23 cellular contexts compared by ENCODE assay signal in genomic region chr5:132110930-132111329, GRCh38. TPM values are rescaled to one million over a fixed set of nuclear protein-coding genes. Genes with fewer than 3 reads are reported as not detected.
DNase-seq lines count a peak whose midpoint lies in the region; ATAC-seq and TF ChIP-seq lines count a peak whose summit lies in the region.
"Had no signal": no experiment of that assay in that cellular context is flagged by ENCODE, and none has a peak within 500 bp of the region (broad histone marks: within the 10 kb centered on the region; RNA-seq: fewer than 3 reads in every experiment).

No MANE protein-coding gene starts in this region.

- CTCF ChIA-PET in activated naive CD4-positive, alpha-beta T cell treated with anti-CD3 and anti-CD28 coated beads, Interleukin-2, amount 10 ng/mL, durations not matched to agents 7 days and 5 days (lab: Charles Lee), result no interaction called here
- CTCF ChIA-PET in activated CD4-positive, alpha-beta memory T cell treated with anti-CD3 and anti-CD28 coated beads, Interleukin-2, amount 10 ng/mL, durations not matched to agents 7 days and 5 days (lab: Charles Lee), result interaction anchor here (0.8 to 1.8 kb wide), 4 partner anchors 38 to 70 kb away, joined by 3 to 7 read pairs (median 3); partner anchors contain the start of gene CSF2

- H3K4me3 ChIP-seq in fibroblast of lung (replicated peaks in 1 of 4; ENCODE audit: control extremely low read depth in 1 of 4, insufficient read depth in 1 of 4, low read depth in 3 of 4, low read length in 4 of 4) (no peak overlapping the region), smooth muscle cell (no peak overlapping the region), MG63 (no peak overlapping the region)
- H3K4me3 ChIP-seq: gastrocnemius medialis, spleen had no signal

- peak; percentile 58 for ATAC-seq in stimulated activated naive CD8-positive, alpha-beta T cell treated with anti-CD3 and anti-CD28 coated beads, Interleukin-15, amount 100 ng/mL, for 72 hours
- ATAC-seq in HG03039 (IDR thresholded peaks at IDR 0.05; ENCODE audit: unreplicated experiment), result no peak
- ATAC-seq: gastrocnemius medialis, HCT116, left cardiac atrium had no signal

- no peaks in the 10 kb centered on the region for H3F3A ChIP-seq in smooth muscle cell (ENCODE audit: low read depth)

- peaks cover 76% of the 10 kb centered on the region for H3K4me1 Mint-ChIP-seq in activated naive CD4-positive, alpha-beta T cell treated with anti-CD3 and anti-CD28 coated beads, Interleukin-2, amount 10 ng/mL, durations not matched to agents 7 days and 5 days
- H3K4me1 Mint-ChIP-seq in activated CD4-positive, alpha-beta memory T cell treated with anti-CD3 and anti-CD28 coated beads, Interleukin-2, amount 10 ng/mL, durations not matched to agents 7 days and 5 days, result peaks cover 82% of the 10 kb centered on the region
- H3K4me1 Mint-ChIP-seq in stimulated activated naive CD8-positive, alpha-beta T cell treated with anti-CD3 and anti-CD28 coated beads, Interleukin-15, amount 100 ng/mL, for 72 hours, result peaks cover 63% of the 10 kb centered on the region

- H3K9me3 ChIP-seq in fibroblast of lung (ENCODE audit: control insufficient read depth, insufficient read depth, low read depth, low read length) (no peaks in the 10 kb centered on the region), smooth muscle cell (replicated peaks; ENCODE audit: low read depth) (no peaks in the 10 kb centered on the region), MG63 (peaks cover 4% of the 10 kb centered on the region)
- H3K9me3 ChIP-seq: gastrocnemius medialis had no signal

- TF ChIP-seq CTCF in fibroblast of lung (conservative IDR thresholded peaks at IDR 0.05 in 1 of 2, IDR thresholded peaks at IDR 0.05 in 1 of 2; ENCODE audit: low read depth in 1 of 2, low read length in 2 of 2) (no peak), smooth muscle cell (IDR thresholded peaks at IDR 0.05; ENCODE audit: borderline replicate concordance, insufficient read depth, poor library complexity, severe bottlenecking) (no peak)

- peak overlapping the region; percentile 60 for H3K27ac Mint-ChIP-seq in activated naive CD4-positive, alpha-beta T cell treated with anti-CD3 and anti-CD28 coated beads, Interleukin-2, amount 10 ng/mL, durations not matched to agents 7 days and 5 days
- H3K27ac Mint-ChIP-seq in activated CD4-positive, alpha-beta memory T cell treated with anti-CD3 and anti-CD28 coated beads, Interleukin-2, amount 10 ng/mL, durations not matched to agents 7 days and 5 days, result peak overlapping the region; percentile 78
- H3K27ac Mint-ChIP-seq in stimulated activated naive CD8-positive, alpha-beta T cell treated with anti-CD3 and anti-CD28 coated beads, Interleukin-15, amount 100 ng/mL, for 72 hours, result peak overlapping the region; percentile 34 to 49

- H3K79me2 ChIP-seq in fibroblast of lung (ENCODE audit: control insufficient read depth, insufficient read depth, low read length) (no peaks in the 10 kb centered on the region), smooth muscle cell (ENCODE audit: low read depth) (no peaks in the 10 kb centered on the region)

- H3K4me1 ChIP-seq in fibroblast of lung (ENCODE audit: control insufficient read depth, extremely low read depth, insufficient read depth, low read length) (no peaks in the 10 kb centered on the region), smooth muscle cell (ENCODE audit: low read depth) (no peaks in the 10 kb centered on the region)
- H3K4me1 ChIP-seq: gastrocnemius medialis had no signal

- H3K27me3 ChIP-seq in fibroblast of lung (ENCODE audit: control insufficient read depth, insufficient read depth, low read length), result no peaks in the 10 kb centered on the region
- no peaks in the 10 kb centered on the region for H3K27me3 ChIP-seq in smooth muscle cell (ENCODE audit: low read depth)
- no peaks in the 10 kb centered on the region for H3K27me3 ChIP-seq in MG63
- H3K27me3 ChIP-seq: gastrocnemius medialis, spleen had no signal

- H3K27me3 Mint-ChIP-seq in activated naive CD4-positive, alpha-beta T cell treated with anti-CD3 and anti-CD28 coated beads, Interleukin-2, amount 10 ng/mL, durations not matched to agents 7 days and 5 days, result no peaks in the 10 kb centered on the region
- H3K27me3 Mint-ChIP-seq in activated CD4-positive, alpha-beta memory T cell treated with anti-CD3 and anti-CD28 coated beads, Interleukin-2, amount 10 ng/mL, durations not matched to agents 7 days and 5 days, result no peaks in the 10 kb centered on the region
- no peaks in the 10 kb centered on the region for H3K27me3 Mint-ChIP-seq in stimulated activated naive CD8-positive, alpha-beta T cell treated with anti-CD3 and anti-CD28 coated beads, Interleukin-15, amount 100 ng/mL, for 72 hours

- H2AFZ ChIP-seq in fibroblast of lung (ENCODE audit: low read length), result peak overlapping the region; percentile 46
- H2AFZ ChIP-seq in smooth muscle cell (ENCODE audit: low read depth), result no peak overlapping the region

- H3K9me3 Mint-ChIP-seq in activated naive CD4-positive, alpha-beta T cell treated with anti-CD3 and anti-CD28 coated beads, Interleukin-2, amount 10 ng/mL, durations not matched to agents 7 days and 5 days, result peaks cover 24% of the 10 kb centered on the region
- peaks cover 19% of the 10 kb centered on the region for H3K9me3 Mint-ChIP-seq in activated CD4-positive, alpha-beta memory T cell treated with anti-CD3 and anti-CD28 coated beads, Interleukin-2, amount 10 ng/mL, durations not matched to agents 7 days and 5 days
- peaks cover 0 to 6% of the 10 kb centered on the region in 2 donors for H3K9me3 Mint-ChIP-seq in stimulated activated naive CD8-positive, alpha-beta T cell treated with anti-CD3 and anti-CD28 coated beads, Interleukin-15, amount 100 ng/mL, for 72 hours

- no peaks in the 10 kb centered on the region for H4K20me1 ChIP-seq in fibroblast of lung (ENCODE audit: control insufficient read depth, extremely low read depth, insufficient read depth, low read length)
- no peaks in the 10 kb centered on the region for H4K20me1 ChIP-seq in smooth muscle cell (ENCODE audit: low read depth)

- POLR2A ChIA-PET in activated CD4-positive, alpha-beta memory T cell treated with anti-CD3 and anti-CD28 coated beads, Interleukin-2, amount 10 ng/mL, durations not matched to agents 7 days and 5 days (lab: Charles Lee), result interaction anchor here (1.2 to 2.8 kb wide), 2 partner anchors 9 to 11 kb away, joined by 5 to 10 read pairs; no protein-coding TSS in a partner anchor

- H3K4me2 ChIP-seq in fibroblast of lung (ENCODE audit: extremely low read depth, insufficient read depth, low read length) (no peak overlapping the region), smooth muscle cell (no peak overlapping the region)

- H3K36me3 Mint-ChIP-seq in activated naive CD4-positive, alpha-beta T cell treated with anti-CD3 and anti-CD28 coated beads, Interleukin-2, amount 10 ng/mL, durations not matched to agents 7 days and 5 days, result peaks cover 27% of the 10 kb centered on the region
- peaks cover 34% of the 10 kb centered on the region for H3K36me3 Mint-ChIP-seq in activated CD4-positive, alpha-beta memory T cell treated with anti-CD3 and anti-CD28 coated beads, Interleukin-2, amount 10 ng/mL, durations not matched to agents 7 days and 5 days (ENCODE audit: low read depth)

- H3K36me3 ChIP-seq in fibroblast of lung (ENCODE audit: control insufficient read depth, insufficient read depth, low read length), result no peaks in the 10 kb centered on the region
- H3K36me3 ChIP-seq in smooth muscle cell (ENCODE audit: low read depth), result no peaks in the 10 kb centered on the region
- no peaks in the 10 kb centered on the region for H3K36me3 ChIP-seq in MG63
- H3K36me3 ChIP-seq: gastrocnemius medialis, spleen had no signal

- no peak for DNase-seq in activated naive CD4-positive, alpha-beta T cell treated with anti-CD3 and anti-CD28 coated beads, Interleukin-2, amount 10 ng/mL, durations not matched to agents 7 days and 5 days
- no peak for DNase-seq in activated naive CD4-positive, alpha-beta T cell (lab: John Stamatoyannopoulos, UW)
- no peak for DNase-seq in activated CD4-positive, alpha-beta memory T cell treated with anti-CD3 and anti-CD28 coated beads, Interleukin-2, amount 10 ng/mL, durations not matched to agents 7 days and 5 days
- peak in 1 of 2 donors; percentile 93 for DNase-seq in fibroblast of lung (ENCODE audit: low read depth in 2 of 2)
- no peak for DNase-seq in stimulated activated naive CD8-positive, alpha-beta T cell treated with anti-CD3 and anti-CD28 coated beads, Interleukin-15, amount 100 ng/mL, for 72 hours
- DNase-seq in smooth muscle cell (lab: John Stamatoyannopoulos, UW; ENCODE audit: unreplicated experiment), result no peak
- no peak for DNase-seq in MG63
- DNase-seq: dermis blood vessel endothelial cell, gastrocnemius medialis, KBM-7, left cardiac atrium, NCI-H1048, NCI-H2081, RPMI8226, spleen, trophoblast cell had no signal

- H3K9ac ChIP-seq in fibroblast of lung (ENCODE audit: insufficient read depth, low read length) (no peak overlapping the region), smooth muscle cell (ENCODE audit: low read depth) (no peak overlapping the region)

- peak overlapping the region; percentile 0 for H3K4me3 Mint-ChIP-seq in activated naive CD4-positive, alpha-beta T cell treated with anti-CD3 and anti-CD28 coated beads, Interleukin-2, amount 10 ng/mL, durations not matched to agents 7 days and 5 days
- peak overlapping the region; percentile 22 for H3K4me3 Mint-ChIP-seq in activated CD4-positive, alpha-beta memory T cell treated with anti-CD3 and anti-CD28 coated beads, Interleukin-2, amount 10 ng/mL, durations not matched to agents 7 days and 5 days
- peak overlapping the region; percentile 58 to 64 for H3K4me3 Mint-ChIP-seq in stimulated activated naive CD8-positive, alpha-beta T cell treated with anti-CD3 and anti-CD28 coated beads, Interleukin-15, amount 100 ng/mL, for 72 hours

- H3K27ac ChIP-seq in fibroblast of lung (ENCODE audit: insufficient read depth, low read length) (no peak overlapping the region), smooth muscle cell (ENCODE audit: low read depth) (no peak overlapping the region)
- H3K27ac ChIP-seq: gastrocnemius medialis had no signal

RNA-seq across cellular contexts. Expression of gene CSF2, which starts 37.3 kb away (rescaled TPM):
- 10 to 100 TPM; 30.8 to 32.7 TPM for total RNA-seq in activated CD4-positive, alpha-beta memory T cell treated with anti-CD3 and anti-CD28 coated beads, Interleukin-2, amount 10 ng/mL, durations not matched to agents 7 days and 5 days
- 0.51 and 0.66 TPM in 2 replicates for total RNA-seq in fibroblast of lung
- polyA plus RNA-seq in fibroblast of lung, result 0.09 and 0.71 TPM in 2 replicates
- polyA plus RNA-seq in fibroblast of lung (2012), result 0.17 and 0.56 TPM in 2 replicates
- polyA minus RNA-seq in fibroblast of lung (ENCODE audit: low replicate concordance), result not detected in 2 replicates
- total RNA-seq in smooth muscle cell, result not detected in 2 replicates
- not detected in 2 replicates for polyA plus RNA-seq in smooth muscle cell
- total RNA-seq in MG63 (2014; rRNA removed; shearing (Covaris generic); ENCODE audit: low replicate concordance), result not detected in 2 replicates
- total RNA-seq: bronchial epithelial cell, gastrocnemius medialis, left cardiac atrium, mesenteric fat pad, NCI-H460, pulmonary artery endothelial cell, spleen had no signal
- polyA plus RNA-seq: neural cell, spleen had no signal

RNA-seq across cellular contexts. Expression of gene IL3, which starts 50.5 kb away (rescaled TPM):
- total RNA-seq in activated CD4-positive, alpha-beta memory T cell treated with anti-CD3 and anti-CD28 coated beads, Interleukin-2, amount 10 ng/mL, durations not matched to agents 7 days and 5 days, result 1 to 10 TPM; 1.4 to 1.6 TPM
- total RNA-seq in fibroblast of lung (not detected in 2 replicates), smooth muscle cell (not detected in 2 replicates)
- polyA plus RNA-seq in fibroblast of lung (not detected in 2 replicates), smooth muscle cell (not detected in 2 replicates)
- not detected in 2 replicates for polyA plus RNA-seq in fibroblast of lung (2012)
- polyA minus RNA-seq in fibroblast of lung (ENCODE audit: low replicate concordance), result not detected in 2 replicates
- not detected in 2 replicates for total RNA-seq in MG63 (2014; rRNA removed; shearing (Covaris generic); ENCODE audit: low replicate concordance)
- total RNA-seq: bronchial epithelial cell, dermis blood vessel endothelial cell, gastrocnemius medialis, left cardiac atrium, mesenteric fat pad, NCI-H460, pulmonary artery endothelial cell, spleen had no signal
- polyA plus RNA-seq: neural cell, spleen had no signal

Comparison
In these comparisons a context has a peak if more than half of its experiments do, and no peak if none do; other contexts are left out.
1. H3K4me3 Mint-ChIP-seq: peak in every context shown above with its lines; median percentile 61 in stimulated activated naive CD8-positive, alpha-beta T cell treated with anti-CD3 and anti-CD28 coated beads, Interleukin-15, amount 100 ng/mL, for 72 hours; 22 in activated CD4-positive, alpha-beta memory T cell treated with anti-CD3 and anti-CD28 coated beads, Interleukin-2, amount 10 ng/mL, durations not matched to agents 7 days and 5 days; 0 in activated naive CD4-positive, alpha-beta T cell treated with anti-CD3 and anti-CD28 coated beads, Interleukin-2, amount 10 ng/mL, durations not matched to agents 7 days and 5 days.
2. RNA of gene CSF2, which starts 37.3 kb away (total RNA-seq): 30.8 to 32.7 TPM in activated CD4-positive, alpha-beta memory T cell treated with anti-CD3 and anti-CD28 coated beads, Interleukin-2, amount 10 ng/mL, durations not matched to agents 7 days and 5 days; 0.51 to 0.66 TPM in fibroblast of lung, not detected in smooth muscle cell and not detected in MG63; every median in the first group is over 10 times any median in the second.
3. Peak in every context shown above with its lines, with median percentiles within 50 percentile points of each other: H3K27ac Mint-ChIP-seq.